ENCODE assay signal across 7 cellular contexts in genomic region chr7:45026984-45027773, GRCh38.
A peak's percentile ranks its signal among the peaks of the same experiment; 100 is the strongest.
DNase-seq lines count a peak whose midpoint lies in the region; ATAC-seq and TF ChIP-seq lines count a peak whose summit lies in the region.

No MANE protein-coding gene starts in this region.

- TF ChIP-seq CTCF in HL-60 (IDR thresholded peaks at IDR 0.05; ENCODE audit: insufficient read depth, low read length) = no peak

- ATAC-seq in GM19035 (IDR thresholded peaks at IDR 0.05; ENCODE audit: unreplicated experiment) (peak; percentile 53), HG03135 (IDR thresholded peaks at IDR 0.05; ENCODE audit: unreplicated experiment) (no peak)

- DNase-seq in HL-60 (ENCODE audit: low read depth in 1 of 2, low spot score in 1 of 2) = peak; percentile 41 to 81
- peak; percentile 44 for DNase-seq in activated T-cell treated with anti-CD3 and anti-CD28 coated beads, Interleukin-2, amount 50 U/mL, for 1 hour
- peak; percentile 23 for DNase-seq in hepatic stellate cell (ENCODE audit: low spot score)
- DNase-seq in D341Med (ENCODE audit: low spot score) = no peak
- DNase-seq in iPS-NIHi7 (ENCODE audit: extremely low spot score) = no peak

- peak overlapping the region; percentile 64 for H3K4me3 ChIP-seq in HL-60 (replicated peaks; ENCODE audit: insufficient read depth, low read length)

- H3K27me3 ChIP-seq in HL-60 (ENCODE audit: insufficient read depth, poor library complexity, severe bottlenecking) = no peaks in the 10 kb centered on the region

- peak overlapping the region; percentile 96 for H3K27ac ChIP-seq in HL-60 (replicated peaks)

Comparison
In these comparisons a context has a peak if more than half of its experiments do, and no peak if none do; other contexts are left out.
1. DNase-seq: peak in HL-60 (2 of 2), activated T-cell treated with anti-CD3 and anti-CD28 coated beads, Interleukin-2, amount 50 U/mL, for 1 hour (single experiment) and hepatic stellate cell (single experiment); none in D341Med (single experiment) and iPS-NIHi7 (single experiment).